ENCODE assay signal across 9 cellular contexts in genomic region chr5:140926211-140926902, GRCh38. TPM values are rescaled to one million over a fixed set of nuclear protein-coding genes. Genes with fewer than 3 reads are reported as not detected.
A peak's percentile ranks its signal among the peaks of the same experiment; 100 is the strongest.
DNase-seq lines count a peak whose midpoint lies in the region; ATAC-seq, FAIRE-seq and TF ChIP-seq lines count a peak whose summit lies in the region.
"Had no signal": no experiment of that assay in that cellular context is flagged by ENCODE, and none has a peak within 500 bp of the region (broad histone marks: within the 10 kb centered on the region; RNA-seq: fewer than 3 reads in every experiment).

TSS of gene PCDHAC1 (plus strand) at chr5:140926299. CDS start at chr5:140926893, 594 bp downstream.

- no CpG with 5 or more reads among the region's 67 CpGs for WGBS in suprapubic skin
- 2 to 17% (median 13%) methylated on average over 66 to 67 of the region's 67 CpGs for WGBS in small intestine, 3 donors

- peaks cover 7% of the 10 kb centered on the region for H3K4me1 ChIP-seq in muscle layer of colon (ENCODE audit: insufficient read depth, low read length)
- H3K4me1 ChIP-seq in suprapubic skin = peaks cover 16% of the 10 kb centered on the region
- no peaks in the 10 kb centered on the region for H3K4me1 ChIP-seq in small intestine (ENCODE audit: control insufficient read depth in 2 of 2, insufficient read depth in 1 of 2, low read depth in 1 of 2, low read length in 1 of 2)

- no peak for TF ChIP-seq EP300 in suprapubic skin (IDR thresholded peaks at IDR 0.05)

- DNase-seq in D721Med (ENCODE audit: insufficient read length, low spot score) (peak; percentile 64), NCI-H1105 treated with DMSO at 0.1 percent for 48 hours (lab: John Stamatoyannopoulos, UW) (peak; percentile 79), fibroblast of mammary gland (ENCODE audit: low read depth) (peak; percentile 49), suprapubic skin (ENCODE audit: low spot score in 2 of 2) (peak; percentile 76 to 85), small intestine (no peak)
- DNase-seq in activated CD4-positive, CD25-positive, alpha-beta regulatory T cell treated with anti-CD3 and anti-CD28 coated beads, Interleukin-2, amount 50 U/mL, for 72 hours = peak; percentile 31

- TF ChIP-seq CTCF in D721Med (IDR thresholded peaks at IDR 0.05; ENCODE audit: insufficient read depth, missing control alignments) (peak; percentile 77), fibroblast of mammary gland (conservative IDR thresholded peaks at IDR 0.05; ENCODE audit: control insufficient read depth, insufficient read depth, low read depth, low read length) (no peak), suprapubic skin (IDR thresholded peaks at IDR 0.05) (peak; percentile 41 to 70)

- H3K27me3 ChIP-seq in muscle layer of colon (ENCODE audit: control insufficient read depth in 1 of 2, insufficient read depth in 2 of 2, low read length in 2 of 2) = peaks cover 10 to 33% of the 10 kb centered on the region in 2 donors
- H3K27me3 ChIP-seq in suprapubic skin = peaks cover 28% of the 10 kb centered on the region
- H3K27me3 ChIP-seq in small intestine (ENCODE audit: control insufficient read depth in 2 of 2, insufficient read depth in 2 of 2, low read length in 2 of 2) = peaks cover 0 to 19% of the 10 kb centered on the region in 2 donors

- H3K9me3 ChIP-seq in muscle layer of colon (ENCODE audit: low read length) (no peaks in the 10 kb centered on the region), suprapubic skin (no peaks in the 10 kb centered on the region), small intestine (ENCODE audit: control insufficient read depth, low read depth) (peaks cover 2% of the 10 kb centered on the region)

- no peak for FAIRE-seq in D721Med (lab: Jason Lieb, UNC)
- FAIRE-seq in small intestine (lab: Jason Lieb, UNC) = no peak

- H3K36me3 ChIP-seq in muscle layer of colon (ENCODE audit: insufficient read depth, low read length) (no peaks in the 10 kb centered on the region), suprapubic skin (no peaks in the 10 kb centered on the region), small intestine (ENCODE audit: control insufficient read depth in 2 of 2, insufficient read depth in 2 of 2, low read length in 2 of 2) (no peaks in the 10 kb centered on the region)

- no peak within 1 kb of the TSS for H3K27ac ChIP-seq in muscle layer of colon (ENCODE audit: low read depth, low read length)
- no peak within 1 kb of the TSS for H3K27ac ChIP-seq in suprapubic skin
- H3K27ac ChIP-seq in small intestine (ENCODE audit: low read depth in 1 of 2, low read length in 1 of 2) = no peak within 1 kb of the TSS

- no peak for ATAC-seq in GM18868 (IDR thresholded peaks at IDR 0.05; ENCODE audit: unreplicated experiment)

- H3K9ac ChIP-seq in muscle layer of colon (ENCODE audit: low read length) = no peak within 1 kb of the TSS

- no peak for TF ChIP-seq POLR2A in suprapubic skin (IDR thresholded peaks at IDR 0.05)

- H3K4me3 ChIP-seq in fibroblast of mammary gland (ENCODE audit: control insufficient read depth, low read depth, low read length) (peak within 1 kb of the TSS; percentile 21), muscle layer of colon (ENCODE audit: low read depth in 1 of 2, low read length in 2 of 2) (peak within 1 kb of the TSS; percentile 64 to 68), suprapubic skin (peak within 1 kb of the TSS; percentile 53), small intestine (ENCODE audit: low read depth in 1 of 2, low read length in 2 of 2) (peak within 1 kb of the TSS in 1 of 2 donors; percentile 2)

RNA-seq across cellular contexts. Expression of gene PCDHAC1, which starts in this region (rescaled TPM):
- under 1 TPM in 3 of 4 donors, not detected in 1; 0.11 to 0.64 (median 0.18) TPM for total RNA-seq in suprapubic skin
- polyA plus RNA-seq in small intestine = under 1 TPM in 1 of 3 donors, not detected in 2; 0.27 TPM
- total RNA-seq: LHCN-M2 had no signal

Comparison
In these comparisons a context has a peak if more than half of its experiments do, and no peak if none do; other contexts are left out.
1. Peak in DNase-seq and H3K4me3 ChIP-seq in suprapubic skin; RNA of the gene not detected or under 1 TPM.